Comparison of ENCODE assay signal across 8 cellular contexts in the genomic region with DNA sequence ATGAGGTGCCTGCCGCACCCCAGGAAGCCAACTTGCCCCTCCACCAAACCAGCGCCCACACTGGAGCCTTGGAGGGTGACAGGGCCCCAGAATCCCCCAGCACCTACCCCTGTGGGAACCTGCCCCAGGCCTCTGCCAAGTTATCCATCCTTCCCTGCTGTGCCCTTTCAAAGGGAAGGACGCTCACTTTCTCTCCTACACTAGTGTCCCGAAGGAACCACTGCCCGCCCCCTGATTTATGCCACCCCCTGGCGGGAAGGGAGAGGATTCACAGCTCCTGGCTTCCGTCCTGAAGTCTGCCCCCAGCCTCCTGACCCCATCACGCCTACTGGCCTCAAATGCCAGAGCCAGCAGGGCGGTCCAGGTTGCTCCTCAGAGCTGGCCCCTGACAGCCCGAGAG. TPM values are rescaled to one million over a fixed set of nuclear protein-coding genes. Genes with fewer than 3 reads are reported as not detected.
A peak's percentile ranks its signal among the peaks of the same experiment; 100 is the strongest.
DNase-seq lines count a peak whose midpoint lies in the region; ATAC-seq and TF ChIP-seq lines count a peak whose summit lies in the region.

No MANE protein-coding gene starts in this region.

- H3K27me3 ChIP-seq in psoas muscle (ENCODE audit: insufficient read depth in 3 of 3, low read length in 2 of 3): no peaks in the 10 kb centered on the region

- peak overlapping the region; percentile 80 for H3K4me3 Mint-ChIP-seq in dendritic cell treated with granulocyte-macrophage colony-stimulating factor and Interleukin-4, amounts not matched to agents 40 ng/mL and 50 ng/mL, for 4 days
- H3K4me3 Mint-ChIP-seq in neural crest cell: peak overlapping the region; percentile 88

- no peaks in the 10 kb centered on the region for H3K9me3 Mint-ChIP-seq in dendritic cell treated with granulocyte-macrophage colony-stimulating factor and Interleukin-4, amounts not matched to agents 40 ng/mL and 50 ng/mL, for 4 days
- no peaks in the 10 kb centered on the region for H3K9me3 Mint-ChIP-seq in neural crest cell

- DNase-seq in Daoy (ENCODE audit: low read depth) (peak; percentile 73), NB4 (ENCODE audit: low read depth) (peak; percentile 46), neural crest cell (ENCODE audit: low read depth, low spot score) (no peak), psoas muscle (no peak), putamen (ENCODE audit: low spot score) (no peak), NCI-H2107 (lab: John Stamatoyannopoulos, UW) (no peak)

- H3K4me1 Mint-ChIP-seq in dendritic cell treated with granulocyte-macrophage colony-stimulating factor and Interleukin-4, amounts not matched to agents 40 ng/mL and 50 ng/mL, for 4 days (ENCODE audit: low read depth): peaks cover 41% of the 10 kb centered on the region
- H3K4me1 Mint-ChIP-seq in neural crest cell: peaks cover 20% of the 10 kb centered on the region

- H3K4me1 ChIP-seq in psoas muscle: no peaks in the 10 kb centered on the region

- H3K9me3 ChIP-seq in psoas muscle: no peaks in the 10 kb centered on the region

- H3K27ac ChIP-seq in psoas muscle: no peak overlapping the region

- peaks cover 12% of the 10 kb centered on the region for H3K27me3 Mint-ChIP-seq in dendritic cell treated with granulocyte-macrophage colony-stimulating factor and Interleukin-4, amounts not matched to agents 40 ng/mL and 50 ng/mL, for 4 days
- H3K27me3 Mint-ChIP-seq in neural crest cell (ENCODE audit: low read depth): peaks cover 29% of the 10 kb centered on the region

- no peak overlapping the region for H3K4me3 ChIP-seq in NB4 (ENCODE audit: low read depth, low read length)
- H3K4me3 ChIP-seq in psoas muscle: no peak overlapping the region

- WGBS in psoas muscle, 3 donors: 65 to 73% (median 66%) methylated on average over 10 of the region's 10 CpGs

- no peaks in the 10 kb centered on the region for H3K36me3 ChIP-seq in psoas muscle (ENCODE audit: insufficient read depth in 1 of 2, low read depth in 1 of 2)

- intact Hi-C loops in dendritic cell treated with granulocyte-macrophage colony-stimulating factor and Interleukin-4, amounts not matched to agents 40 ng/mL and 50 ng/mL, for 4 days (cut with micrococcal nuclease): no loop called here
- intact Hi-C loops in psoas muscle (cut with DNase I): no loop called here

- TF ChIP-seq POLR2A in NB4 (IDR thresholded peaks at IDR 0.05; ENCODE audit: extremely low read depth, insufficient read length): no peak

- TF ChIP-seq CTCF in NB4 (IDR thresholded peaks at IDR 0.05; ENCODE audit: low read depth, low read length) (peak; percentile 11), neural crest cell (conservative IDR thresholded peaks at IDR 0.05) (peak; percentile 48), psoas muscle (IDR thresholded peaks at IDR 0.05) (no peak)

- no peaks in the 10 kb centered on the region for H3K36me3 Mint-ChIP-seq in dendritic cell treated with granulocyte-macrophage colony-stimulating factor and Interleukin-4, amounts not matched to agents 40 ng/mL and 50 ng/mL, for 4 days (ENCODE audit: low read depth)
- no peaks in the 10 kb centered on the region for H3K36me3 Mint-ChIP-seq in neural crest cell (ENCODE audit: low read depth)

- ATAC-seq in psoas muscle (no peak), GM18498 (IDR thresholded peaks at IDR 0.05; ENCODE audit: unreplicated experiment) (no peak)

- peak overlapping the region; percentile 81 for H3K27ac Mint-ChIP-seq in dendritic cell treated with granulocyte-macrophage colony-stimulating factor and Interleukin-4, amounts not matched to agents 40 ng/mL and 50 ng/mL, for 4 days
- H3K27ac Mint-ChIP-seq in neural crest cell (ENCODE audit: unreplicated experiment): no peak overlapping the region

RNA-seq across cellular contexts. Expression of a gene that starts 1.4 kb away (rescaled TPM):
- 9.3 and 11.7 TPM in 2 replicates for total RNA-seq in Daoy (2014; rRNA removed; shearing (Covaris generic))
- total RNA-seq in neural crest cell (17.8 and 19.5 TPM in 2 replicates), psoas muscle (10 to 100 TPM; 13.9 to 25.9 (median 22.2) TPM)
- 10 to 100 TPM in 2 of 3 donors, 1 to 10 TPM in 1; 5.8 to 10.7 (median 10.0) TPM for polyA plus RNA-seq in psoas muscle

RNA-seq across cellular contexts. Expression of a gene that starts 42.7 kb away (rescaled TPM):
- not detected in 2 replicates for total RNA-seq in Daoy (2014; rRNA removed; shearing (Covaris generic))
- 20.9 and 21.8 TPM in 2 replicates for total RNA-seq in neural crest cell
- not detected for total RNA-seq in psoas muscle
- not detected for polyA plus RNA-seq in psoas muscle

RNA-seq across cellular contexts. Expression of a gene that starts 56.9 kb away (rescaled TPM):
- 8.5 and 11.8 TPM in 2 replicates for total RNA-seq in Daoy (2014; rRNA removed; shearing (Covaris generic))
- total RNA-seq in neural crest cell: 0.51 and 1.0 TPM in 2 replicates
- under 1 TPM; 0.07 to 0.26 (median 0.15) TPM for total RNA-seq in psoas muscle
- polyA plus RNA-seq in psoas muscle: under 1 TPM in 2 of 3 donors, not detected in 1; 0.03 to 0.10 TPM

Comparison
In these comparisons a context has a peak if more than half of its experiments do, and no peak if none do; other contexts are left out.
1. DNase-seq: peak in Daoy (single experiment) and NB4 (single experiment); none in neural crest cell (single experiment), psoas muscle (0 of 2), putamen (single experiment) and NCI-H2107 (single experiment).
2. RNA of a gene that starts 42.7 kb away (total RNA-seq): 20.9 to 21.8 TPM in neural crest cell; not detected in Daoy and not detected in psoas muscle; every median in the first group is over 10 times any median in the second.